1 cellular context compared by ENCODE assay signal in genomic region chr7:17599733-17600685, GRCh38.
TF ChIP-seq lines count a peak whose summit lies in the region.

No MANE protein-coding gene starts in this region.

TF ChIP-seq in HepG2, 621 proteins besides CTCF, POLR2A, EP300 and RAD21 (continued from another document):
- TF ChIP-seq POGK (CRISPR knock-in tag; conservative IDR thresholded peaks at IDR 0.05) = no peak
- TF ChIP-seq ZBTB49 (CRISPR knock-in tag; IDR thresholded peaks at IDR 0.05; ENCODE audit: borderline replicate concordance) = no peak
- TF ChIP-seq ZNF441 (CRISPR knock-in tag; IDR thresholded peaks at IDR 0.05; ENCODE audit: borderline replicate concordance) = no peak
- peak; percentile 91 for TF ChIP-seq FOXA3 (CRISPR knock-in tag; IDR thresholded peaks at IDR 0.05)
- TF ChIP-seq STAG1 (CRISPR knock-in tag; IDR thresholded peaks at IDR 0.05) = no peak
- TF ChIP-seq ZBTB39 (CRISPR knock-in tag; IDR thresholded peaks at IDR 0.05) = no peak
- TF ChIP-seq ZNF136 (CRISPR knock-in tag; IDR thresholded peaks at IDR 0.05; ENCODE audit: low read depth) = no peak
- TF ChIP-seq ZNF513 (CRISPR knock-in tag; conservative IDR thresholded peaks at IDR 0.05) = no peak
- TF ChIP-seq CREB1 (IDR thresholded peaks at IDR 0.05) = no peak
- peak; percentile 31; the same call in 1 of the 2 replicates for TF ChIP-seq CREB1 (CRISPR knock-in tag; IDR thresholded peaks at IDR 0.05)
- no peak for TF ChIP-seq SATB2 (CRISPR knock-in tag; IDR thresholded peaks at IDR 0.05)
- TF ChIP-seq ZNF446 (CRISPR knock-in tag; IDR thresholded peaks at IDR 0.05) = no peak
